17 cellular contexts compared by ENCODE assay signal in the genomic region with DNA sequence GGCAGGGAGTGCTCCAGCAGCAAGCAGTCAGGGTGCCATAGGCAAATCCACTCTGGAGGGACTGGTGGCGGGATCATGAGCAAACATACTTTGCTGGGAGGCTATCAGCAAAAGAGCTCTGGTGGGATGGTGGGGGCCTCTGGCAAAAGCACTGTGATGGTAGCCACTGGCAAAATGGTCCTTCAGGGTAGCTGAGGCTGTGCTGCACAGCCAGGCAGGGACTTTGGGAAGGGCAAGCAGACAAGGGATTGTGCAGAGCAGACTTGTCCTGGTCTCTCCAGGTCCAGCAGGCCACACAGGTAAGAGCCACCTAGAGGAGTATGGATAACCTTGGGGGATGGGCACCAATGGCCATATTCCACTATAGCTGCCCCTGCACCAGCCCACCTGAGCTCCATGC.
"Had no signal": no experiment of that assay in that cellular context is flagged by ENCODE, and none has a peak within 500 bp of the region (broad histone marks: within the 10 kb centered on the region; RNA-seq: fewer than 3 reads in every experiment).

No MANE protein-coding gene starts in this region.

- H3K4me1 Mint-ChIP-seq: activated naive CD4-positive, alpha-beta T cell treated with anti-CD3 and anti-CD28 coated beads, Interleukin-2, amount 50 U/mL, for 24 hours; WTC11 had no signal

- DNase-seq: activated CD4-positive, alpha-beta T cell treated with anti-CD3 and anti-CD28 coated beads, Interleukin-2, amount 50 U/mL, for 1 hour; activated T-cell treated with anti-CD3 and anti-CD28 coated beads for 4 hours; aorta; caudate nucleus; Karpas-422; MM.1S; NCI-H1105; NCI-H1436; NCI-H1694 treated with DMSO at 0.1 percent for 48 hours; NCI-H2029 treated with DMSO at 0.1 percent for 48 hours; NCI-H510A treated with DMSO at 0.1 percent for 48 hours; NCI-H69; SHP77 had no signal

- H3K4me3 Mint-ChIP-seq: activated naive CD4-positive, alpha-beta T cell treated with anti-CD3 and anti-CD28 coated beads, Interleukin-2, amount 50 U/mL, for 24 hours; T-helper 1 cell treated with Interleukin-12 subunit alpha and Interleukin-12 subunit beta and Interleukin-4 antibody, amounts not matched to agents 30 μg/mL and 1 μg/mL, for 36 hours; WTC11 had no signal

- ATAC-seq: WTC11 had no signal

- H3K36me3 ChIP-seq: breast epithelium had no signal

- H3K27ac Mint-ChIP-seq: activated naive CD4-positive, alpha-beta T cell treated with anti-CD3 and anti-CD28 coated beads, Interleukin-2, amount 50 U/mL, for 24 hours; T-helper 1 cell treated with Interleukin-12 subunit alpha and Interleukin-12 subunit beta and Interleukin-4 antibody, amounts not matched to agents 30 μg/mL and 1 μg/mL, for 36 hours; WTC11 had no signal

- H3K27ac ChIP-seq: breast epithelium had no signal

- H3K4me1 ChIP-seq: breast epithelium had no signal

- H3K4me3 ChIP-seq: breast epithelium had no signal

- H3K27me3 ChIP-seq: breast epithelium had no signal
